ENCODE assay signal across 16 cellular contexts in the genomic region with DNA sequence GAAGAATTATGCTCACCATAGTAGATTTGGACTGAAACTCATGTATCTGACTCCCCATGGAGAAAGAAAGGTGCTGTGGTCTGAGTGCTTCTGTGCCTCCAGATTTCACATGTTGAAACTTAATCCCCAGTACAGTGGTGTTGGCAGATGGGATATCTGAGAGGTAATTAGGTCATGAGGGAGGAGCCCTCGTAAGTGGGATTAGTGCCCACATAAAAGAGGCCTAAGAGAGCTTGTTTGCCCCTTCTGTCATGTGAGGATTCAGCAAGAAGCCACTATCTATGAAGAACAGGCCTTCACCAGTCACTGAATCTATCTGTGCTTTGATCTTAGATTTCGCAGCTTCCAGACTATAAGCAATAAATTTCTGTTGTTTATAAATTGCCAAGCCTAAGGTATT.
DNase-seq lines count a peak whose midpoint lies in the region; FAIRE-seq and TF ChIP-seq lines count a peak whose summit lies in the region.
"Had no signal": no experiment of that assay in that cellular context is flagged by ENCODE, and none has a peak within 500 bp of the region (broad histone marks: within the 10 kb centered on the region; RNA-seq: fewer than 3 reads in every experiment).

No MANE protein-coding gene starts in this region.

- 90% methylated on average over 2 of the region's 2 CpGs for WGBS in prostate gland

- H3K36me3 ChIP-seq in prostate gland: no peaks in the 10 kb centered on the region

- no peak overlapping the region for H3K27ac ChIP-seq in coronary artery
- H3K27ac ChIP-seq in prostate gland: no peak overlapping the region

- FAIRE-seq in D721Med (lab: Jason Lieb, UNC): peak; percentile 64
- FAIRE-seq: K562 had no signal

- TF ChIP-seq CTCF in D721Med (IDR thresholded peaks at IDR 0.05; ENCODE audit: insufficient read depth, missing control alignments): no peak
- TF ChIP-seq CTCF in fibroblast of villous mesenchyme (IDR thresholded peaks at IDR 0.05; ENCODE audit: insufficient read depth, low read depth, low read length): no peak
- no peak for TF ChIP-seq CTCF in coronary artery (IDR thresholded peaks at IDR 0.05)
- TF ChIP-seq CTCF in prostate gland (IDR thresholded peaks at IDR 0.05): no peak

- intact Hi-C loops in prostate gland (cut with DNase I): no loop called here

- no peaks in the 10 kb centered on the region for H3K9me3 ChIP-seq in prostate gland

- H3K27me3 ChIP-seq in prostate gland (replicated peaks; ENCODE audit: insufficient read depth): no peaks in the 10 kb centered on the region

- no peak for DNase-seq in D721Med (ENCODE audit: insufficient read length, low spot score)
- DNase-seq in DMS 273 treated with DMSO at 0.1 percent for 48 hours (lab: John Stamatoyannopoulos, UW): peak; percentile 67
- peak; percentile 98 for DNase-seq in NCI-H524 (lab: John Stamatoyannopoulos, UW)
- peak; percentile 57 for DNase-seq in fibroblast of villous mesenchyme (ENCODE audit: low read depth)
- no peak for DNase-seq in OCI-M1 (lab: John Stamatoyannopoulos, UW)
- no peak for DNase-seq in coronary artery (ENCODE audit: low spot score)
- DNase-seq in prostate gland (ENCODE audit: low spot score): no peak
- DNase-seq: CD4-positive, CD25-positive, alpha-beta regulatory T cell; EL; NCI-H1092; NCI-H1436 treated with DMSO at 0.1 percent for 48 hours; NCI-H2029 treated with DMSO at 0.1 percent for 48 hours; NCI-H526; SIG-M5; T-helper 1 cell had no signal

- TF ChIP-seq POLR2A in prostate gland (IDR thresholded peaks at IDR 0.05): no peak

- H3K4me3 ChIP-seq in fibroblast of villous mesenchyme (ENCODE audit: low read depth, low read length) (no peak overlapping the region), coronary artery (no peak overlapping the region), prostate gland (no peak overlapping the region)
- H3K4me3 ChIP-seq: K562 had no signal

- H3K4me1 ChIP-seq in prostate gland (replicated peaks): no peaks in the 10 kb centered on the region

Comparison
In these comparisons a context has a peak if more than half of its experiments do, and no peak if none do; other contexts are left out.
1. DNase-seq: peak in DMS 273 treated with DMSO at 0.1 percent for 48 hours (single experiment), NCI-H524 (2 of 2) and fibroblast of villous mesenchyme (single experiment); none in D721Med (single experiment), OCI-M1 (single experiment), coronary artery (single experiment) and prostate gland (single experiment).